ENCODE assay signal across 31 cellular contexts in genomic region chr7:64884085-64884912, GRCh38. TPM values are rescaled to one million over a fixed set of nuclear protein-coding genes. Genes with fewer than 3 reads are reported as not detected.
DNase-seq lines count a peak whose midpoint lies in the region; ATAC-seq and TF ChIP-seq lines count a peak whose summit lies in the region.
"Had no signal": no experiment of that assay in that cellular context is flagged by ENCODE, and none has a peak within 500 bp of the region (broad histone marks: within the 10 kb centered on the region; RNA-seq: fewer than 3 reads in every experiment).

No MANE protein-coding gene starts in this region.

- TF ChIP-seq EP300 in SK-N-SH (IDR thresholded peaks at IDR 0.05; ENCODE audit: borderline replicate concordance in 1 of 2, low read depth in 1 of 2, low read length in 1 of 2), result no peak

- H3K27ac ChIP-seq in SK-N-SH (ENCODE audit: low read depth in 2 of 2, low read length in 1 of 2) (no peak overlapping the region), esophagus squamous epithelium (no peak overlapping the region)
- H3K27ac ChIP-seq: 22Rv1, upper lobe of left lung had no signal

- peaks cover 27% of the 10 kb centered on the region for H3K27me3 Mint-ChIP-seq in endothelial cell (ENCODE audit: unreplicated experiment)

- H3K9me2 ChIP-seq in SK-N-SH, result no peaks in the 10 kb centered on the region

- WGBS in SK-N-SH (ENCODE audit: low lambda C conversion rate), result 55% methylated on average over 22 of the region's 22 CpGs
- WGBS in esophagus squamous epithelium, 2 donors, result 88 to 93% methylated on average over 20 to 21 of the region's 22 CpGs

- no peak overlapping the region for H3K27ac Mint-ChIP-seq in endothelial cell (ENCODE audit: unreplicated experiment)
- H3K27ac Mint-ChIP-seq: activated CD4-positive, alpha-beta T cell treated with anti-CD3 and anti-CD28 coated beads, Interleukin-2, amount 10 ng/mL, durations not matched to agents 7 days and 5 days; activated naive CD4-positive, alpha-beta T cell treated with anti-CD3 and anti-CD28 coated beads, Interleukin-2, amount 50 U/mL, for 72 hours; activated T-helper 17 cell treated with anti-CD3 and anti-CD28 coated beads, Interleukin-2, amount 50 U/mL, for 72 hours; GM23338; HFFc6; IgD-negative memory B cell; naive B cell; stimulated activated effector memory CD8-positive, alpha-beta T cell treated with anti-CD3 and anti-CD28 coated beads, Interleukin-12 subunit alpha, Interleukin-12 subunit beta, amount 100 ng/mL, for 72 hours; WTC11 had no signal

- H3K4me3 ChIP-seq in SK-N-SH (ENCODE audit: low read depth in 2 of 2, low read length in 1 of 2), result no peak overlapping the region
- H3K4me3 ChIP-seq in esophagus squamous epithelium, result peak overlapping the region in 1 of 4 donors; percentile 73
- H3K4me3 ChIP-seq: upper lobe of left lung had no signal

- H4K20me1 ChIP-seq in SK-N-SH (ENCODE audit: insufficient read depth), result no peaks in the 10 kb centered on the region

- H3K9ac ChIP-seq in SK-N-SH, result no peak overlapping the region

- H3F3A ChIP-seq in SK-N-SH (replicated peaks; ENCODE audit: insufficient read depth), result no peaks in the 10 kb centered on the region

- peaks cover 13% of the 10 kb centered on the region for H3K9me3 Mint-ChIP-seq in endothelial cell (ENCODE audit: unreplicated experiment)
- H3K9me3 Mint-ChIP-seq: activated T-helper 17 cell treated with anti-CD3 and anti-CD28 coated beads, Interleukin-2, amount 50 U/mL, for 72 hours; stimulated activated effector memory CD8-positive, alpha-beta T cell treated with anti-CD3 and anti-CD28 coated beads, Interleukin-12 subunit alpha, Interleukin-12 subunit beta, amount 100 ng/mL, for 72 hours had no signal

- H3K79me2 ChIP-seq in SK-N-SH (ENCODE audit: insufficient read depth), result no peaks in the 10 kb centered on the region

- no peaks in the 10 kb centered on the region for H3K4me1 ChIP-seq in SK-N-SH (ENCODE audit: control insufficient read depth in 1 of 2, insufficient read depth in 2 of 2, low read depth in 1 of 2, low read length in 1 of 2)
- peaks cover 5 to 48% (median 12%) of the 10 kb centered on the region in 3 donors for H3K4me1 ChIP-seq in esophagus squamous epithelium

- TF ChIP-seq POLR2A in esophagus squamous epithelium (IDR thresholded peaks at IDR 0.05), result no peak

- DNase-seq in SK-N-SH (peak; percentile 14), GM13977 (ENCODE audit: low spot score) (peak; percentile 17), endothelial cell (ENCODE audit: low spot score) (no peak), posterior vena cava (ENCODE audit: low spot score) (peak; percentile 19), NOMO-1 (lab: John Stamatoyannopoulos, UW; ENCODE audit: unreplicated experiment in 2 of 2) (no peak), esophagus squamous epithelium (lab: John Stamatoyannopoulos, UW) (no peak), NCI-H146 (lab: John Stamatoyannopoulos, UW) (no peak)
- DNase-seq: activated CD4-positive, alpha-beta T cell treated with anti-CD3 and anti-CD28 coated beads, Interleukin-2, amount 10 ng/mL, durations not matched to agents 7 days and 5 days; anterior cingulate cortex; Calu3; DMS79 treated with DMSO at 0.1 percent for 48 hours; effector CD4-positive, alpha-beta T cell; GDM1; glutamatergic neuron; HFFc6; left ventricle myocardium superior; naive B cell; NCI-H1694; NCI-H446 treated with DMSO at 0.1 percent for 48 hours; NCI-H82; stimulated activated CD4-positive, alpha-beta T cell treated with anti-CD3 and anti-CD28 coated beads, Interleukin-15, amount 100 ng/mL, for 24 hours; stimulated activated CD4-positive, alpha-beta T cell treated with anti-CD3 and anti-CD28 coated beads, Interleukin-4, amount 100 ng/mL, for 4 hours had no signal

- TF ChIP-seq RAD21 in SK-N-SH (IDR thresholded peaks at IDR 0.05; ENCODE audit: low read length), result no peak

- H3K4me1 Mint-ChIP-seq in endothelial cell (ENCODE audit: unreplicated experiment), result peaks cover 7% of the 10 kb centered on the region

- intact Hi-C loops in posterior vena cava (cut with DNase I) (no loop called here), esophagus squamous epithelium (cut with DNase I) (no loop called here)

- no peaks in the 10 kb centered on the region for H3K36me3 ChIP-seq in SK-N-SH (replicated peaks in 1 of 2; ENCODE audit: control insufficient read depth in 1 of 2, insufficient read depth in 2 of 2, low read length in 1 of 2)
- H3K36me3 ChIP-seq in esophagus squamous epithelium, result peaks cover 0 to 15% (median 0%) of the 10 kb centered on the region in 3 donors
- H3K36me3 ChIP-seq: upper lobe of left lung had no signal

- TF ChIP-seq CTCF in SK-N-SH (IDR thresholded peaks at IDR 0.05) (no peak), GM13977 (IDR thresholded peaks at IDR 0.05; ENCODE audit: extremely low read depth, insufficient read depth, missing control alignments) (no peak), endothelial cell (IDR thresholded peaks at IDR 0.05; ENCODE audit: unreplicated experiment) (no peak), esophagus squamous epithelium (IDR thresholded peaks at IDR 0.05) (no peak)

- peak overlapping the region; percentile 33 for H3K4me3 Mint-ChIP-seq in endothelial cell (ENCODE audit: unreplicated experiment)
- H3K4me3 Mint-ChIP-seq: activated CD4-positive, alpha-beta T cell treated with anti-CD3 and anti-CD28 coated beads, Interleukin-2, amount 10 ng/mL, durations not matched to agents 7 days and 5 days; activated T-helper 17 cell treated with anti-CD3 and anti-CD28 coated beads, Interleukin-2, amount 50 U/mL, for 72 hours; GM23338; HFFc6; stimulated activated effector memory CD8-positive, alpha-beta T cell treated with anti-CD3 and anti-CD28 coated beads, Interleukin-12 subunit alpha, Interleukin-12 subunit beta, amount 100 ng/mL, for 72 hours; WTC11 had no signal

- no peak overlapping the region for H3K4me2 ChIP-seq in SK-N-SH

- POLR2A ChIA-PET in SK-N-SH (lab: Yijun Ruan, JAX), result no interaction called here

- peaks cover 13% of the 10 kb centered on the region for H3K36me3 Mint-ChIP-seq in endothelial cell (ENCODE audit: low read depth, unreplicated experiment)
- H3K36me3 Mint-ChIP-seq: IgD-negative memory B cell; stimulated activated effector memory CD8-positive, alpha-beta T cell treated with anti-CD3 and anti-CD28 coated beads, Interleukin-12 subunit alpha, Interleukin-12 subunit beta, amount 100 ng/mL, for 72 hours had no signal

- no peak for ATAC-seq in SK-N-SH treated with all-trans-retinoic acid at 6 μM for 48 hours
- ATAC-seq: activated naive CD4-positive, alpha-beta T cell treated with anti-CD3 and anti-CD28 coated beads, Interleukin-2, amount 50 U/mL, for 72 hours; activated T-helper 17 cell treated with anti-CD3 and anti-CD28 coated beads, Interleukin-2, amount 50 U/mL, for 72 hours; GM23338; left ventricle myocardium superior; stimulated activated effector memory CD8-positive, alpha-beta T cell treated with anti-CD3 and anti-CD28 coated beads, Interleukin-12 subunit alpha, Interleukin-12 subunit beta, amount 100 ng/mL, for 72 hours; WTC11 had no signal

- in situ Hi-C loops in GM13977 (cut with MboI; ENCODE audit: low pct_unique_long_range_greater_than_20kb, low sequenced_read_pairs, unreplicated experiment), result no loop called here

- H3K9me3 ChIP-seq in SK-N-SH, result no peaks in the 10 kb centered on the region
- peaks cover 0 to 16% (median 0%) of the 10 kb centered on the region in 3 donors for H3K9me3 ChIP-seq in esophagus squamous epithelium
- H3K9me3 ChIP-seq: upper lobe of left lung had no signal

- H3K27me3 ChIP-seq in SK-N-SH (ENCODE audit: insufficient read depth) (no peaks in the 10 kb centered on the region; the same call in 1 of the 2 replicates), esophagus squamous epithelium (peaks cover 0 to 7% (median 0%) of the 10 kb centered on the region in 4 donors)

- CTCF ChIA-PET in SK-N-SH (lab: Yijun Ruan, JAX), result no interaction called here

- H2AFZ ChIP-seq in SK-N-SH (ENCODE audit: low read depth), result no peak overlapping the region

TF ChIP-seq in SK-N-SH, 30 proteins besides CTCF, POLR2A, EP300 and RAD21 (continues in another document):
- TF ChIP-seq JUND (IDR thresholded peaks at IDR 0.05) (no peak), FOXM1 (IDR thresholded peaks at IDR 0.05; ENCODE audit: low read depth) (no peak), MEF2A (IDR thresholded peaks at IDR 0.05; ENCODE audit: borderline replicate concordance, low read depth) (no peak), EZH2phosphoT487 (IDR thresholded peaks at IDR 0.05; ENCODE audit: borderline replicate concordance, low read depth) (no peak), TAF1 (IDR thresholded peaks at IDR 0.05; ENCODE audit: borderline replicate concordance, low read depth, low read length) (no peak)
- TF ChIP-seq, protein P1, sequence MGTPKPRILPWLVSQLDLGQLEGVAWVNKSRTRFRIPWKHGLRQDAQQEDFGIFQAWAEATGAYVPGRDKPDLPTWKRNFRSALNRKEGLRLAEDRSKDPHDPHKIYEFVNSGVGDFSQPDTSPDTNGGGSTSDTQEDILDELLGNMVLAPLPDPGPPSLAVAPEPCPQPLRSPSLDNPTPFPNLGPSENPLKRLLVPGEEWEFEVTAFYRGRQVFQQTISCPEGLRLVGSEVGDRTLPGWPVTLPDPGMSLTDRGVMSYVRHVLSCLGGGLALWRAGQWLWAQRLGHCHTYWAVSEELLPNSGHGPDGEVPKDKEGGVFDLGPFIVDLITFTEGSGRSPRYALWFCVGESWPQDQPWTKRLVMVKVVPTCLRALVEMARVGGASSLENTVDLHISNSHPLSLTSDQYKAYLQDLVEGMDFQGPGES (IDR thresholded peaks at IDR 0.05; ENCODE audit: low read depth, low read length), result no peak

TF ChIP-seq in SK-N-SH treated with all-trans-retinoic acid at 6 μM for 48 hours, 23 proteins besides CTCF, POLR2A, EP300 and RAD21 (continues in another document):
- TF ChIP-seq ZNF8 (CRISPR knock-in tag; IDR thresholded peaks at IDR 0.05) (no peak), GLIS3 (CRISPR knock-in tag; IDR thresholded peaks at IDR 0.05) (no peak), ZNF70 (CRISPR knock-in tag; IDR thresholded peaks at IDR 0.05) (no peak), PPARA (CRISPR knock-in tag; IDR thresholded peaks at IDR 0.05; ENCODE audit: borderline replicate concordance) (no peak), SNAI2 (CRISPR knock-in tag; IDR thresholded peaks at IDR 0.05) (no peak)

RNA-seq across cellular contexts. Expression of gene ZNF273, which starts 18.8 kb away (rescaled TPM):
- polyA plus RNA-seq in SK-N-SH (2012; rRNA removed), result 2.3 and 3.0 TPM in 2 replicates
- 2.8 and 3.1 TPM in 2 replicates for polyA plus RNA-seq in SK-N-SH (2012; cell fraction: cytosol; rRNA removed)
- polyA plus RNA-seq in SK-N-SH (2012; cell fraction: nucleus; rRNA removed), result 1.1 and 2.0 TPM in 2 replicates
- total RNA-seq in endothelial cell (ENCODE audit: unreplicated experiment), result 9.3 TPM
- total RNA-seq in posterior vena cava, result 1 to 10 TPM; 4.5 to 8.0 TPM
- total RNA-seq in esophagus squamous epithelium, result 10 to 100 TPM in 3 of 4 donors, 1 to 10 TPM in 1; 8.0 to 43.3 (median 14.0) TPM

Comparison
In these comparisons a context has a peak if more than half of its experiments do, and no peak if none do; other contexts are left out.
1. DNase-seq: peak in SK-N-SH (single experiment), GM13977 (single experiment) and posterior vena cava (single experiment); none in endothelial cell (single experiment), NOMO-1 (0 of 2), esophagus squamous epithelium (single experiment) and NCI-H146 (single experiment).